27 cellular contexts compared by ENCODE assay signal in genomic region chr1:94816030-94816429, GRCh38.
"Had no signal": no experiment of that assay in that cellular context is flagged by ENCODE, and none has a peak within 500 bp of the region (broad histone marks: within the 10 kb centered on the region; RNA-seq: fewer than 3 reads in every experiment).

No MANE protein-coding gene starts in this region.

- DNase-seq: stimulated activated CD4-positive, alpha-beta T cell treated with anti-CD3 and anti-CD28 coated beads, Interleukin-2, amount 100 ng/mL, for 48 hours; stimulated activated CD4-positive, alpha-beta T cell treated with anti-CD3 and anti-CD28 coated beads, Interleukin-4, amount 100 ng/mL, for 1 hour; stimulated activated CD4-positive, alpha-beta T cell treated with anti-CD3 and anti-CD28 coated beads, Interleukin-4, amount 100 ng/mL, for 24 hours; stimulated activated CD4-positive, alpha-beta T cell treated with anti-CD3 and anti-CD28 coated beads, Interleukin-4, amount 100 ng/mL, for 4 hours; stimulated activated CD8-positive, alpha-beta memory T cell treated with anti-CD3 and anti-CD28 coated beads, Interleukin-4, amount 100 ng/mL, for 48 hours; stimulated activated naive B cell treated with anti-CD40 and anti-IgM and Interleukin-4, amounts not matched to agents 10 μg/mL and 1 μg/mL and 100 μg/mL, for 72 hours; stimulated activated naive CD4-positive, alpha-beta T cell; stimulated activated naive CD4-positive, alpha-beta T cell treated with Interleukin-2 at 50 U/mL for 16 hours; stimulated activated naive CD8-positive, alpha-beta T cell treated with anti-CD3 and anti-CD28 coated beads, Interleukin-15, amount 100 ng/mL, for 72 hours; stimulated activated naive CD8-positive, alpha-beta T cell treated with anti-CD3 and anti-CD28 coated beads, Interleukin-15, Interleukin-2, amounts not matched to agents 100 U/mL and 50 U/mL, for 24 hours; stomach; substantia nigra; testis; thyroid gland; tibial artery; transverse colon; trophoblast cell; upper lobe of left lung; upper lobe of right lung; uterus had no signal

- H3K36me3 ChIP-seq: stomach, suprapubic skin, thoracic aorta, thyroid gland, tibial artery, tibial nerve, transverse colon, upper lobe of left lung, upper lobe of right lung, uterus, vagina had no signal

- ATAC-seq: stimulated activated effector memory CD8-positive, alpha-beta T cell treated with anti-CD3 and anti-CD28 coated beads, Interleukin-12 subunit alpha, Interleukin-12 subunit beta, amount 100 ng/mL, for 72 hours; stimulated activated memory B cell treated with anti-CD40 and anti-IgM and Interleukin-4, amounts not matched to agents 10 μg/mL and 1 μg/mL and 100 μg/mL, for 72 hours; stimulated activated naive B cell treated with anti-CD40 and anti-IgM and Interleukin-4, amounts not matched to agents 10 μg/mL and 1 μg/mL and 100 μg/mL, for 72 hours; stimulated activated naive CD8-positive, alpha-beta T cell treated with anti-CD3 and anti-CD28 coated beads, Interleukin-15, amount 100 ng/mL, for 72 hours; stimulated activated naive CD8-positive, alpha-beta T cell treated with anti-CD3 and anti-CD28 coated beads, Interleukin-15, Interleukin-2, amounts not matched to agents 100 U/mL and 50 U/mL, for 24 hours; upper lobe of right lung had no signal

- H3K9me3 ChIP-seq: stomach, suprapubic skin, testis, thoracic aorta, thyroid gland, tibial artery, upper lobe of left lung, upper lobe of right lung, uterus, vagina had no signal

- FAIRE-seq: urothelium cell line had no signal

- H3K4me3 ChIP-seq: stomach, suprapubic skin, testis, thoracic aorta, thyroid gland, tibial artery, tibial nerve, transverse colon, upper lobe of left lung, upper lobe of right lung, uterus, vagina had no signal

- H3K27me3 ChIP-seq: suprapubic skin, testis, thyroid gland, tibial artery, transverse colon, upper lobe of left lung, uterus, vagina had no signal

- H3K4me1 ChIP-seq: testis, uterus had no signal

- H3K27ac ChIP-seq: stomach, suprapubic skin, testis, thoracic aorta, thyroid gland, tibial artery, tibial nerve, transverse colon, upper lobe of left lung, upper lobe of right lung, uterus, vagina had no signal
